Comparison of ENCODE assay signal across 8 cellular contexts in the genomic region with DNA sequence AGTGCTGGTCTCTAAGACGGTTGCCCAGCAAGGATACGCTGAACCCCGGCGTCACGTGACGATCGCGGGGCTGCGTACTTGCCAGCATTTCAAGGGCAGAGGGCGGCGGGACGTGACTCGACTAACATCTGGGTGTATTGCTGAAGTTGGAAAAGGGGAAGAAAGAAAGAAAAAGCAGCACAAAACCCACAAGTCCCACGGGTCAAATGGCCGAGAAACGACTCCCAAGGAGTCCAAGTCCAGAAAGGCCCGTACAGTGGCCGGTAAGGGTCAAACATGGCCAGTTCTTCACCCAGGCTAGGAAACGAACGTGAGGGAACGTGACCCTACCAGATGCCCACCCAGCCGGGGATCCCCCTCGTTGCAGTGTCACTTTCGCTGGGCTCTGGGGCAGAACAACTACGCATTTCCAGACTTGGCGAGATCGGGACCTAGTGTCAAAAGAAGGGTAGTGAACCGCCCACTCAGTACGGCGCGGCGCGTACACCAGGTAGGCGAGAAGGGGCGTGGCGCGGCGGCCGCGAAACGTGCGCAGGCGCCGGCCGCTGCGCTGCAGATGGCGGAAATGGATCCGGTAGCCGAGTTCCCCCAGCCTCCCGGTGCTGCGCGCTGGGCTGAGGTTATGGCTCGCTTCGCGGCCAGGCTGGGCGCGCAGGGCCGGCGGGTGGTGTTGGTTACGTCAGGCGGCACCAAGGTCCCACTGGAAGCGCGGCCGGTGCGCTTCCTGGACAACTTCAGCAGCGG. TPM values are rescaled to one million over a fixed set of nuclear protein-coding genes. Genes with fewer than 3 reads are reported as not detected.
DNase-seq lines count a peak whose midpoint lies in the region; ATAC-seq and TF ChIP-seq lines count a peak whose summit lies in the region.

Gene PPCS (plus strand): TSS at position 534 of the 744 bp plus-strand sequence. CDS start 23 bp downstream, at position 557.
A gene with protein sequence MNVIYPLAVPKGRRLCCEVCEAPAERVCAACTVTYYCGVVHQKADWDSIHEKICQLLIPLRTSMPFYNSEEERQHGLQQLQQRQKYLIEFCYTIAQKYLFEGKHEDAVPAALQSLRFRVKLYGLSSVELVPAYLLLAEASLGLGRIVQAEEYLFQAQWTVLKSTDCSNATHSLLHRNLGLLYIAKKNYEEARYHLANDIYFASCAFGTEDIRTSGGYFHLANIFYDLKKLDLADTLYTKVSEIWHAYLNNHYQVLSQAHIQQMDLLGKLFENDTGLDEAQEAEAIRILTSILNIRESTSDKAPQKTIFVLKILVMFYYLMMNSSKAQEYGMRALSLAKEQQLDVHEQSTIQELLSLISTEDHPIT (minus strand): TSS at position 13 of the 744 bp plus-strand sequence. CDS start 25 bp downstream, outside the sequence.

- intact Hi-C loops in esophagus muscularis mucosa (cut with DNase I), result loop anchor here (5.0 to 10.0 kb wide), 3 partner anchors 74 to 281 kb away; partner anchors contain the start of genes FOXJ3 and RIMKLA

- no peaks in the 10 kb centered on the region for H4K20me1 ChIP-seq in OCI-LY3 (ENCODE audit: insufficient read depth, low read length)

- H3K79me2 ChIP-seq in OCI-LY3 (ENCODE audit: low read length), result peaks cover 16% of the 10 kb centered on the region

- no peak for TF ChIP-seq EP300 in esophagus muscularis mucosa (IDR thresholded peaks at IDR 0.05)

- peaks cover 7% of the 10 kb centered on the region; the same call in 1 of the 2 replicates for H3K4me1 ChIP-seq in HUES64 (ENCODE audit: insufficient read depth, low read length)
- H3K4me1 ChIP-seq in OCI-LY3 (ENCODE audit: low read length), result peaks cover 5% of the 10 kb centered on the region
- H3K4me1 ChIP-seq in esophagus muscularis mucosa, result peaks cover 14 to 25% (median 24%) of the 10 kb centered on the region in 4 donors

- H3K4me2 ChIP-seq in OCI-LY3 (ENCODE audit: low read length), result peak within 1 kb of the TSS; percentile 93

- H3K27me3 ChIP-seq in HUES64 (ENCODE audit: insufficient read depth, low read length), result no peaks in the 10 kb centered on the region
- no peaks in the 10 kb centered on the region for H3K27me3 ChIP-seq in OCI-LY3 (ENCODE audit: low read depth, low read length)
- H3K27me3 ChIP-seq in esophagus muscularis mucosa, result no peaks in the 10 kb centered on the region

- no peaks in the 10 kb centered on the region for H3K9me3 ChIP-seq in HUES64 (ENCODE audit: insufficient read depth, low read depth, low read length)
- H3K9me3 ChIP-seq in OCI-LY3 (ENCODE audit: insufficient read depth, low read length), result no peaks in the 10 kb centered on the region
- no peaks in the 10 kb centered on the region for H3K9me3 ChIP-seq in esophagus muscularis mucosa

- H3K36me3 ChIP-seq in HUES64 (ENCODE audit: insufficient read depth, low read length) (peaks cover 31% of the 10 kb centered on the region), OCI-LY3 (replicated peaks; ENCODE audit: low read depth, low read length) (peaks cover 22% of the 10 kb centered on the region), esophagus muscularis mucosa (peaks cover 0 to 31% (median 24%) of the 10 kb centered on the region in 4 donors)

- TF ChIP-seq POLR2A in esophagus muscularis mucosa (IDR thresholded peaks at IDR 0.05; ENCODE audit: low read depth), result peak; percentile 46

- TF ChIP-seq CTCF in OCI-LY3 (IDR thresholded peaks at IDR 0.05; ENCODE audit: low read depth, low read length), result no peak
- TF ChIP-seq CTCF in esophagus muscularis mucosa (IDR thresholded peaks at IDR 0.05), result peak in 1 of 3 experiments; percentile 21

- peak; percentile 80 for ATAC-seq in GM21447 (IDR thresholded peaks at IDR 0.05; ENCODE audit: unreplicated experiment)

- H3K9me3 Mint-ChIP-seq in activated T-cell treated with anti-CD3 and anti-CD28 coated beads, Interleukin-2, amount 50 U/mL, for 24 hours, result no peaks in the 10 kb centered on the region

- DNase-seq in DMS114 treated with DMSO at 0.1 percent for 48 hours (lab: John Stamatoyannopoulos, UW; ENCODE audit: unreplicated experiment) (peak; percentile 77), esophagus muscularis mucosa (ENCODE audit: extremely low spot score) (peak; percentile 95), myocyte (ENCODE audit: low read depth) (peak; percentile 91)
- DNase-seq in activated T-cell treated with anti-CD3 and anti-CD28 coated beads, Interleukin-2, amount 50 U/mL, for 24 hours, result peak; percentile 95
- DNase-seq in stimulated activated CD8-positive, alpha-beta memory T cell treated with anti-CD3 and anti-CD28 coated beads, Interleukin-7, amount 100 ng/mL, for 4 hours (ENCODE audit: low read depth in 2 of 2), result peak; percentile 87 to 90

- peaks cover 45% of the 10 kb centered on the region for H3K4me1 Mint-ChIP-seq in activated T-cell treated with anti-CD3 and anti-CD28 coated beads, Interleukin-2, amount 50 U/mL, for 24 hours (ENCODE audit: low read depth)

- WGBS in HUES64, result under 1% methylated on average over 66 of the region's 66 CpGs
- WGBS in esophagus muscularis mucosa, result 0% methylated on average over 21 of the region's 66 CpGs

- peak within 1 kb of the TSS; percentile 87 for H3K27ac ChIP-seq in HUES64 (ENCODE audit: low read depth, low read length)
- H3K27ac ChIP-seq in OCI-LY3 (ENCODE audit: low read length), result peak within 1 kb of the TSS; percentile 66
- H3K27ac ChIP-seq in esophagus muscularis mucosa (replicated peaks in 1 of 4), result peak within 1 kb of the TSS; percentile 86 to 93 (median 90)

- peak within 1 kb of the TSS; percentile 82 for H2AFZ ChIP-seq in OCI-LY3 (ENCODE audit: low read depth, low read length)

- peak within 1 kb of the TSS; percentile 81 for H3K4me3 Mint-ChIP-seq in activated T-cell treated with anti-CD3 and anti-CD28 coated beads, Interleukin-2, amount 50 U/mL, for 24 hours

- peak within 1 kb of the TSS; percentile 74 for H3K4me3 ChIP-seq in HUES64 (ENCODE audit: low read length)
- H3K4me3 ChIP-seq in OCI-LY3 (ENCODE audit: low read length), result peak within 1 kb of the TSS; percentile 96
- peak within 1 kb of the TSS; percentile 73 to 95 (median 88) for H3K4me3 ChIP-seq in esophagus muscularis mucosa

- H3K9ac ChIP-seq in HUES64 (ENCODE audit: low read depth, low read length) (peak within 1 kb of the TSS; percentile 89), OCI-LY3 (ENCODE audit: low read length) (peak within 1 kb of the TSS; percentile 95)

- H3K36me3 Mint-ChIP-seq in activated T-cell treated with anti-CD3 and anti-CD28 coated beads, Interleukin-2, amount 50 U/mL, for 24 hours (ENCODE audit: low read depth), result peaks cover 49% of the 10 kb centered on the region

- no peaks in the 10 kb centered on the region for H3K27me3 Mint-ChIP-seq in activated T-cell treated with anti-CD3 and anti-CD28 coated beads, Interleukin-2, amount 50 U/mL, for 24 hours

- peak within 1 kb of the TSS; percentile 95 for H3K27ac Mint-ChIP-seq in activated T-cell treated with anti-CD3 and anti-CD28 coated beads, Interleukin-2, amount 50 U/mL, for 24 hours

RNA-seq across cellular contexts. Expression of gene PPCS, which starts in this region (rescaled TPM):
- polyA plus RNA-seq in HUES64 (2013, experiment 1 of 2), result 21.0 TPM
- 23.5 TPM for polyA plus RNA-seq in HUES64 (2013, experiment 2 of 2)
- 100 to 1,000 TPM in 2 of 4 donors, 10 to 100 TPM in 2; 59.1 to 105 (median 90.6) TPM for total RNA-seq in esophagus muscularis mucosa
- total RNA-seq in myocyte, result 44.6 and 56.3 TPM in 2 replicates
- polyA plus RNA-seq in myocyte (2012), result 41.0 TPM

RNA-seq across cellular contexts. Expression of the second gene that starts in this region (rescaled TPM):
- 0.65 TPM for polyA plus RNA-seq in HUES64 (2013, experiment 1 of 2)
- 0.57 TPM for polyA plus RNA-seq in HUES64 (2013, experiment 2 of 2)
- total RNA-seq in esophagus muscularis mucosa, result 1 to 10 TPM in 1 of 4 donors, under 1 TPM in 2, not detected in 1; 0.23 to 1.7 (median 0.78) TPM
- not detected in 2 replicates for total RNA-seq in myocyte
- polyA plus RNA-seq in myocyte (2012), result 0.11 TPM

Comparison
In these comparisons a context has a peak if more than half of its experiments do, and no peak if none do; other contexts are left out.
1. Peak in every context shown above with its lines: DNase-seq, ATAC-seq, H3K4me3 ChIP-seq and H3K27ac ChIP-seq.